14 cellular contexts compared by ENCODE assay signal in the genomic region with DNA sequence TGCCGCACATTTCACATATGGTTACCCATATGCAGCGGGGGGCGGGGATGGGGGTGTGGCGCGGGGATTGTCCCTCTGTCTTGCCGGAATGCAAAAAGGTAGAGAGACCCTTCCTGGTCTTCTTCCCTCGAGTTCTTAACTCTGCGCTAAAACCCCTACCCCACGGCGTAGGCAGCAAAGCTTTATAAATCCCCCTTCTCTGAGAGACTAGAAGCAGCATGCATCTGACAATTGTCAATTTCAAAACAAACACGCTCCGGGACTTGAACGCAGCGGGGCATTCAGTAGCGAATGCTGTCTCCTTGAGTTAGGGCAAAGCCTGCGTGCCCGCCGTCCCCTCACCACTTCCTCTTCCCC. TPM values are rescaled to one million over a fixed set of nuclear protein-coding genes. Genes with fewer than 3 reads are reported as not detected.
A peak's percentile ranks its signal among the peaks of the same experiment; 100 is the strongest.
DNase-seq lines count a peak whose midpoint lies in the region; ATAC-seq, FAIRE-seq and TF ChIP-seq lines count a peak whose summit lies in the region.
"Had no signal": no experiment of that assay in that cellular context is flagged by ENCODE, and none has a peak within 500 bp of the region (broad histone marks: within the 10 kb centered on the region; RNA-seq: fewer than 3 reads in every experiment).

No MANE protein-coding gene starts in this region.

- no peaks in the 10 kb centered on the region for H3K9me1 ChIP-seq in keratinocyte (ENCODE audit: control insufficient read depth, extremely low read depth, insufficient read depth, low read length)

- peak overlapping the region; percentile 43 for H3K4me2 ChIP-seq in keratinocyte (ENCODE audit: control insufficient read depth, extremely low read depth, insufficient read depth, low read depth, low read length)

- no peak overlapping the region for H3K9ac ChIP-seq in keratinocyte (ENCODE audit: control insufficient read depth, extremely low read depth, insufficient read depth, low read length)

- TF ChIP-seq EP300 in ovary (IDR thresholded peaks at IDR 0.05), result no peak

- WGBS in ovary, 3 donors, result 0 to 1% (median 0%) methylated on average over 18 of the region's 18 CpGs

- no peaks in the 10 kb centered on the region for H3K79me2 ChIP-seq in keratinocyte (ENCODE audit: control insufficient read depth, insufficient read depth, low read length)

- H3K4me1 ChIP-seq in keratinocyte (ENCODE audit: control insufficient read depth, extremely low read depth, insufficient read depth, low read length) (peaks cover 22% of the 10 kb centered on the region), ovary (ENCODE audit: insufficient read depth) (peaks cover 2% of the 10 kb centered on the region)

- no peak for FAIRE-seq in keratinocyte (lab: Jason Lieb, UNC)
- FAIRE-seq: K562 had no signal

- peaks cover 4% of the 10 kb centered on the region for H4K20me1 ChIP-seq in keratinocyte (ENCODE audit: control insufficient read depth, extremely low read depth, insufficient read depth, low read length)

- DNase-seq in Ammon's horn (ENCODE audit: low spot score) (peak; percentile 11), DMS53 treated with DMSO at 0.1 percent for 48 hours (lab: John Stamatoyannopoulos, UW; ENCODE audit: unreplicated experiment) (peak; percentile 99), NCI-H774 (lab: John Stamatoyannopoulos, UW) (peak; percentile 37), keratinocyte (ENCODE audit: low read depth, low spot score) (no peak), RKO (ENCODE audit: low spot score) (no peak), ovary (no peak)
- no peak for DNase-seq in activated CD4-positive, alpha-beta T cell treated with anti-CD3 and anti-CD28 coated beads, Interleukin-2, amount 50 U/mL, for 1 hour
- DNase-seq: NCI-H1436, T-helper 9 cell had no signal

- intact Hi-C loops in ovary (cut with DNase I), result no loop called here

- dilution Hi-C loops in keratinocyte (cut with MboI; ENCODE audit: extremely low pct_ligation_motif_present, low sequenced_read_pairs), result no loop called here

- H3K4me3 ChIP-seq in keratinocyte (ENCODE audit: control insufficient read depth in 2 of 3, extremely low read depth in 1 of 3, insufficient read depth in 2 of 3, low read depth in 1 of 3, low read length in 3 of 3), result peak overlapping the region in 2 of 3 experiments; percentile 48 to 73
- H3K4me3 ChIP-seq in ovary, result no peak overlapping the region
- H3K4me3 ChIP-seq: K562 had no signal

- no peak for TF ChIP-seq POLR2A in ovary (IDR thresholded peaks at IDR 0.05)

- no peaks in the 10 kb centered on the region for H3K9me3 ChIP-seq in keratinocyte (ENCODE audit: control insufficient read depth, low read depth, low read length)
- H3K9me3 ChIP-seq in ovary, result no peaks in the 10 kb centered on the region

- TF ChIP-seq CTCF in keratinocyte (optimal IDR thresholded peaks at IDR 0.05 in 1 of 3, IDR thresholded peaks at IDR 0.05 in 1 of 3, conservative IDR thresholded peaks at IDR 0.05 in 1 of 3; ENCODE audit: extremely low read depth in 1 of 3, insufficient read depth in 2 of 3, low read length in 3 of 3), result no peak
- no peak for TF ChIP-seq CTCF in ovary (IDR thresholded peaks at IDR 0.05)

- H3K27ac ChIP-seq in keratinocyte (ENCODE audit: control insufficient read depth, insufficient read depth, low read length), result no peak overlapping the region
- H3K27ac ChIP-seq in ovary, result no peak overlapping the region

- H3K36me3 ChIP-seq in keratinocyte (ENCODE audit: control insufficient read depth in 2 of 2, extremely low read depth in 1 of 2, insufficient read depth in 2 of 2, low read length in 2 of 2), result no peaks in the 10 kb centered on the region
- no peaks in the 10 kb centered on the region for H3K36me3 ChIP-seq in ovary

- H3K27me3 ChIP-seq in keratinocyte (ENCODE audit: control insufficient read depth, extremely low read depth, insufficient read depth, low read length) (peaks cover 63% of the 10 kb centered on the region), ovary (no peaks in the 10 kb centered on the region)

- H2AFZ ChIP-seq in keratinocyte (ENCODE audit: control insufficient read depth, low read length), result no peak overlapping the region

- no peak for ATAC-seq in HG03045 (IDR thresholded peaks at IDR 0.05; ENCODE audit: unreplicated experiment)

RNA-seq across cellular contexts. Expression of gene PRMT8, which starts 1.8 kb away (rescaled TPM):
- polyA plus RNA-seq in keratinocyte (1.0 to 4.0 TPM (median 2.7 TPM) in 3 replicates), ovary (under 1 TPM in 1 of 2 donors, not detected in 1; 0.05 TPM)
- 2.4 TPM for polyA plus RNA-seq in keratinocyte (2011; ENCODE audit: low read depth)
- polyA plus RNA-seq in keratinocyte (2011; cell fraction: cytosol; rRNA removed), result 2.8 and 2.9 TPM in 2 replicates
- 9.6 and 11.5 TPM in 2 replicates for polyA plus RNA-seq in keratinocyte (2011; cell fraction: nucleus; rRNA removed)
- 0.91 and 4.3 TPM in 2 replicates for polyA plus RNA-seq in keratinocyte (2012; ENCODE audit: low replicate concordance)
- 0.79 to 5.1 TPM (median 4.7 TPM) in 3 replicates for polyA minus RNA-seq in keratinocyte
- polyA minus RNA-seq in keratinocyte (2011; cell fraction: cytosol; rRNA and poly(A)+ RNA removed), result 0.77 TPM
- polyA minus RNA-seq in keratinocyte (2011; cell fraction: nucleus; rRNA and poly(A)+ RNA removed), result 3.3 and 6.8 TPM in 2 replicates
- under 1 TPM in 2 of 7 donors, not detected in 5; 0.12 to 0.18 TPM for total RNA-seq in ovary
- total RNA-seq: activated naive CD4-positive, alpha-beta T cell treated with anti-CD3 and anti-CD28 coated beads for 36 hours; CD8-positive, alpha-beta T cell; K562; subcutaneous adipose tissue had no signal
- polyA plus RNA-seq: K562 had no signal

Comparison
In these comparisons a context has a peak if more than half of its experiments do, and no peak if none do; other contexts are left out.
1. DNase-seq: peak in Ammon's horn (single experiment), DMS53 treated with DMSO at 0.1 percent for 48 hours (single experiment) and NCI-H774 (single experiment); none in keratinocyte (single experiment), RKO (single experiment), ovary (0 of 5) and activated CD4-positive, alpha-beta T cell treated with anti-CD3 and anti-CD28 coated beads, Interleukin-2, amount 50 U/mL, for 1 hour (single experiment).